ENCODE assay signal across 16 cellular contexts in the genomic region with DNA sequence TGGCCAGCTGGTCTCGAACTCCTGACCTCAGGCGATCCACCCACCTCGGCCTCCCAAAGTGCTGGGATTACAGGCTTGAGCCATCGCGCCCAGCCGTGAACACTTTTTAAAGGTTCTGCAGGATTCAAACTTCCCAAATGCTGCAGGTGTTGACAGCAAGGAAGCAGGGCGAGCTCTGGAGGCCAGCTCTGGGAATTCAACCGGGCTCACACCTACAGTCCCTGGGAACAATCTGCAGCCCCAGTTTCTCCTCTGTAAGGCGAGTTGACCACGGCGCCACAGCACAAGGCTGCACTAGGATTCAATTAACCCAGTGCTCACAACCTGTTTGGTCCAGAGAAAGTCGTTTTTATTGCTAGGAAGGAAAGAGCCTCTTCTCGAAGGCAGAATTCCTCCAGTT. TPM values are rescaled to one million over a fixed set of nuclear protein-coding genes. Genes with fewer than 3 reads are reported as not detected.
DNase-seq lines count a peak whose midpoint lies in the region; ATAC-seq, FAIRE-seq and TF ChIP-seq lines count a peak whose summit lies in the region.
"Had no signal": no experiment of that assay in that cellular context is flagged by ENCODE, and none has a peak within 500 bp of the region (broad histone marks: within the 10 kb centered on the region; RNA-seq: fewer than 3 reads in every experiment).

No MANE protein-coding gene starts in this region.

- H2BK15ac ChIP-seq in H1 (ENCODE audit: low read length) = no peak overlapping the region

- H3K4me1 ChIP-seq in HepG2 (ENCODE audit: insufficient read depth, low read length) (peaks cover 8% of the 10 kb centered on the region), right lobe of liver (peaks cover 0 to 8% (median 0%) of the 10 kb centered on the region in 4 donors), H1 (replicated peaks in 1 of 4; ENCODE audit: control insufficient read depth in 3 of 4, insufficient read depth in 4 of 4, low read length in 3 of 4) (peaks cover 0 to 5% (median 0%) of the 10 kb centered on the region in 4 experiments; a peak in 2 of 7 replicates), mucosa of descending colon (ENCODE audit: low read depth) (no peaks in the 10 kb centered on the region)

- no peak overlapping the region for H3K4me3 ChIP-seq in HepG2 (replicated peaks in 1 of 3; ENCODE audit: insufficient read depth in 1 of 3, low read depth in 2 of 3, low read length in 3 of 3)
- H3K4me3 ChIP-seq in right lobe of liver = no peak overlapping the region
- no peak overlapping the region for H3K4me3 ChIP-seq in H1 (ENCODE audit: extremely low read depth in 1 of 4, insufficient read depth in 2 of 4, low read depth in 3 of 4, low read length in 4 of 4)
- H3K4me3 ChIP-seq in mucosa of descending colon = no peak overlapping the region
- H3K4me3 ChIP-seq: BLaER1 treated with 17β-estradiol and CSF1 and Interleukin-3, amounts not matched to agents 10 nM and 100 nM had no signal

- no peak overlapping the region for H4K91ac ChIP-seq in H1 (replicated peaks; ENCODE audit: insufficient read length, low read length)

- WGBS in HepG2 (ENCODE audit: low lambda C conversion rate) = 51% methylated on average over 12 of the region's 13 CpGs
- WGBS in right lobe of liver (ENCODE audit: insufficient coverage, low coverage, low lambda C conversion rate, missing lambda C conversion rate) = 50% methylated on average over 2 of the region's 13 CpGs
- WGBS in H1 (ENCODE audit: extremely low coverage in 1 of 2, insufficient coverage in 1 of 2, insufficient read length in 1 of 2, insufficient replicate concordance in 2 of 2, low coverage in 1 of 2, low lambda C conversion rate in 2 of 2, missing lambda C conversion rate in 1 of 2), 2 experiments = 78% methylated on average over 13 of the region's 13 CpGs; no CpG with 5 or more reads in 1 of the 2 experiments

- no peaks in the 10 kb centered on the region for H3K36me3 ChIP-seq in HepG2 (replicated peaks in 1 of 2; ENCODE audit: control insufficient read depth in 1 of 2, insufficient read depth in 2 of 2, low read length in 2 of 2)
- H3K36me3 ChIP-seq in right lobe of liver = no peaks in the 10 kb centered on the region
- H3K36me3 ChIP-seq in H1 (ENCODE audit: control insufficient read depth in 2 of 4, insufficient read depth in 4 of 4, low read length in 3 of 4) = no peaks in the 10 kb centered on the region
- H3K36me3 ChIP-seq in mucosa of descending colon (ENCODE audit: low read depth) = no peaks in the 10 kb centered on the region
- H3K36me3 ChIP-seq: BLaER1 treated with 17β-estradiol and CSF1 and Interleukin-3, amounts not matched to agents 10 nM and 100 nM had no signal

- H3K56ac ChIP-seq in H1 (replicated peaks; ENCODE audit: insufficient read length, low read depth, low read length) = no peak overlapping the region

- ATAC-seq in HepG2 (peak; percentile 21; the same call in 1 of the 3 replicates), right lobe of liver (no peak), mucosa of descending colon (peak; percentile 64), GM19324 (IDR thresholded peaks at IDR 0.05; ENCODE audit: low FRiP score, unreplicated experiment) (no peak), HG03025 (IDR thresholded peaks at IDR 0.05; ENCODE audit: low FRiP score, unreplicated experiment) (no peak)

- H4K5ac ChIP-seq in H1 (ENCODE audit: insufficient read length, low read depth, low read length) = no peak overlapping the region

- no peak overlapping the region for H4K8ac ChIP-seq in H1 (ENCODE audit: extremely low read depth, insufficient read depth, low read length)

- H3K23me2 ChIP-seq in H1 (ENCODE audit: low read depth, low read length) = peaks cover 7% of the 10 kb centered on the region; the same call in 1 of the 2 replicates

- H2BK5ac ChIP-seq in H1 (ENCODE audit: low read depth, low read length) = no peak overlapping the region

- peaks cover 1 to 37% of the 10 kb centered on the region in 2 experiments; a peak in 3 of 5 replicates for H3K27me3 ChIP-seq in HepG2 (ENCODE audit: control insufficient read depth in 1 of 2, insufficient read depth in 2 of 2, low read length in 2 of 2)
- no peaks in the 10 kb centered on the region for H3K27me3 ChIP-seq in right lobe of liver
- peaks cover 0 to 10% (median 5%) of the 10 kb centered on the region in 4 experiments; a peak in 5 of 7 replicates for H3K27me3 ChIP-seq in H1 (replicated peaks in 1 of 4; ENCODE audit: control insufficient read depth in 3 of 4, extremely low read depth in 1 of 4, insufficient read depth in 3 of 4, low read length in 3 of 4)
- H3K27me3 ChIP-seq: BLaER1 treated with 17β-estradiol and CSF1 and Interleukin-3, amounts not matched to agents 10 nM and 100 nM had no signal

- no peak overlapping the region for H2BK120ac ChIP-seq in H1 (replicated peaks; ENCODE audit: low read depth, low read length)

- TF ChIP-seq CTCF in HepG2 (CRISPR knock-in tag; IDR thresholded peaks at IDR 0.05) = no peak
- no peak for TF ChIP-seq CTCF in right lobe of liver (IDR thresholded peaks at IDR 0.05)
- TF ChIP-seq CTCF in H1 (IDR thresholded peaks at IDR 0.05; ENCODE audit: control extremely low read depth in 1 of 3, insufficient read depth in 1 of 3, low read depth in 1 of 3, low read length in 3 of 3) = peak in 2 of 3 experiments; percentile 32 to 36; a peak in 3 of 4 replicates
- TF ChIP-seq CTCF in mucosa of descending colon (IDR thresholded peaks at IDR 0.05) = no peak

- no TSS peak for BruUV-seq in HepG2 (replicated peaks; lab: Mats Ljungman, UMichigan)

- TF ChIP-seq EP300 in HepG2 (IDR thresholded peaks at IDR 0.05; ENCODE audit: low read depth in 2 of 2, low read length in 2 of 2) = no peak
- no peak for TF ChIP-seq EP300 in HepG2 (CRISPR knock-in tag; IDR thresholded peaks at IDR 0.05; ENCODE audit: borderline replicate concordance)
- no peak for TF ChIP-seq EP300 in H1 (IDR thresholded peaks at IDR 0.05; ENCODE audit: borderline replicate concordance in 1 of 2, low read depth in 2 of 2, low read length in 2 of 2)

- H3K79me2 ChIP-seq in HepG2 (ENCODE audit: insufficient read depth, low read length) = no peaks in the 10 kb centered on the region
- no peaks in the 10 kb centered on the region for H3K79me2 ChIP-seq in H1 (ENCODE audit: control insufficient read depth in 1 of 2, insufficient read depth in 2 of 2, low read length in 2 of 2)

- POLR2A ChIA-PET in HepG2 (lab: Yijun Ruan, JAX) = no interaction called here
- POLR2A ChIA-PET in H1 (lab: Charles Lee; ENCODE audit: partially characterized antibody) = interaction anchor here (1.0 to 1.3 kb wide), 2 partner anchors 9 to 157 kb away, joined by 3 read pairs; no protein-coding TSS in a partner anchor

- no peak overlapping the region for H3K4ac ChIP-seq in H1 (replicated peaks; ENCODE audit: insufficient read length, low read depth, low read length)

- no peaks in the 10 kb centered on the region for H4K20me1 ChIP-seq in HepG2 (ENCODE audit: insufficient read depth, low read length)
- H4K20me1 ChIP-seq in H1 (replicated peaks in 1 of 2; ENCODE audit: control insufficient read depth in 1 of 2, insufficient read depth in 2 of 2, low read length in 2 of 2) = no peaks in the 10 kb centered on the region
- H4K20me1 ChIP-seq: BLaER1 treated with 17β-estradiol and CSF1 and Interleukin-3, amounts not matched to agents 10 nM and 100 nM had no signal

- DNase-seq in HepG2 (ENCODE audit: low spot score) (no peak), right lobe of liver (no peak), H1 (ENCODE audit: low read depth in 1 of 2, low spot score in 2 of 2) (no peak), mucosa of descending colon (peak in 2 of 3 donors; percentile 58 to 59), NCI-H128 (lab: John Stamatoyannopoulos, UW; ENCODE audit: unreplicated experiment) (no peak), NCI-H2081 (lab: John Stamatoyannopoulos, UW) (no peak)
- DNase-seq: 8988T, NCI-H1048, NCI-H1694, NCI-H2171 treated with DMSO at 0.1 percent for 48 hours had no signal

- no peaks in the 10 kb centered on the region for H3K79me1 ChIP-seq in H1 (ENCODE audit: low read depth, low read length)

- H3K27ac ChIP-seq in HepG2 (ENCODE audit: extremely low read length, insufficient read depth, low read length) (no peak overlapping the region), right lobe of liver (no peak overlapping the region), H1 (ENCODE audit: low read depth, low read length) (no peak overlapping the region)
- H3K27ac ChIP-seq: BLaER1 treated with 17β-estradiol and CSF1 and Interleukin-3, amounts not matched to agents 10 nM and 100 nM had no signal

- CTCF ChIA-PET in HepG2 (lab: Yijun Ruan, JAX; ENCODE audit: low intra/inter-chr PET ratio, low total read pairs) = no interaction called here
- CTCF ChIA-PET in H1 (lab: Charles Lee; ENCODE audit: partially characterized antibody) = interaction anchor here (0.6 to 3.0 kb wide), 27 partner anchors 9 to 1530 kb away, joined by 3 to 28 read pairs (median 4); no protein-coding TSS in a partner anchor

- no peak overlapping the region for H2BK20ac ChIP-seq in H1 (ENCODE audit: low read length)

- H3K9me3 ChIP-seq in HepG2 (ENCODE audit: low read length) (no peaks in the 10 kb centered on the region), right lobe of liver (no peaks in the 10 kb centered on the region), H1 (ENCODE audit: insufficient read depth in 2 of 2, low read depth in 1 of 2, low read length in 1 of 2) (no peaks in the 10 kb centered on the region), mucosa of descending colon (no peaks in the 10 kb centered on the region)

- H2BK12ac ChIP-seq in H1 (ENCODE audit: low read depth, low read length) = no peak overlapping the region

- intact Hi-C loops in HepG2 (cut with micrococcal nuclease; ENCODE audit: unreplicated experiment) (loop anchor here (1.0 kb wide), 1 partner anchor 256 kb away; no protein-coding TSS in a partner anchor), right lobe of liver (cut with DNase I) (no loop called here), mucosa of descending colon (cut with DNase I, micrococcal nuclease) (no loop called here)

- no peak overlapping the region for H3K23ac ChIP-seq in H1 (ENCODE audit: insufficient read length)

- H2AK5ac ChIP-seq in H1 (ENCODE audit: low read depth, low read length) = no peak overlapping the region

- H3K18ac ChIP-seq in H1 (ENCODE audit: extremely low read depth, low read length) = no peak overlapping the region

- no peak for FAIRE-seq in HepG2 (lab: Jason Lieb, UNC)
- FAIRE-seq in H1 (lab: Jason Lieb, UNC) = no peak
- FAIRE-seq: GM18507, RCC 7860 had no signal

- H3K9ac ChIP-seq in HepG2 (ENCODE audit: insufficient read depth, low read depth, low read length) (no peak overlapping the region), H1 (replicated peaks in 1 of 4; ENCODE audit: extremely low read depth in 1 of 4, low read depth in 3 of 4, low read length in 3 of 4) (no peak overlapping the region)
- H3K9ac ChIP-seq: BLaER1 treated with 17β-estradiol and CSF1 and Interleukin-3, amounts not matched to agents 10 nM and 100 nM had no signal

- H3K4me2 ChIP-seq in HepG2 (ENCODE audit: low read depth, low read length) (no peak overlapping the region), H1 (ENCODE audit: insufficient read depth in 1 of 2, low read depth in 2 of 2, low read length in 2 of 2) (no peak overlapping the region; a peak in 1 of 4 replicates)
- H3K4me2 ChIP-seq: BLaER1 treated with 17β-estradiol and CSF1 and Interleukin-3, amounts not matched to agents 10 nM and 100 nM had no signal

- in situ Hi-C loops in HepG2 (cut with HindIII; ENCODE audit: extremely low pct_ligation_motif_present, low pct_unique_long_range_greater_than_20kb) = no loop called here

- TF ChIP-seq RAD21 in HepG2 (CRISPR knock-in tag; IDR thresholded peaks at IDR 0.05) = no peak
- peak; percentile 49 to 59 for TF ChIP-seq RAD21 in H1 (IDR thresholded peaks at IDR 0.05 in 1 of 2, conservative IDR thresholded peaks at IDR 0.05 in 1 of 2; ENCODE audit: low read depth in 2 of 2, low read length in 2 of 2)

- H2AFZ ChIP-seq in HepG2 (ENCODE audit: low read length) = no peak overlapping the region
- no peak overlapping the region for H2AFZ ChIP-seq in H1 (ENCODE audit: low read length)

- no peak overlapping the region for H3K14ac ChIP-seq in H1 (ENCODE audit: insufficient read length)

- TF ChIP-seq POLR2A in HepG2 (IDR thresholded peaks at IDR 0.05; ENCODE audit: insufficient read depth in 1 of 2, low read depth in 2 of 2, low read length in 2 of 2) = no peak
- TF ChIP-seq POLR2A in right lobe of liver (IDR thresholded peaks at IDR 0.05) = no peak
- TF ChIP-seq POLR2A in H1 (IDR thresholded peaks at IDR 0.05; ENCODE audit: control extremely low read depth in 1 of 2, low read depth in 2 of 2, low read length in 2 of 2) = no peak

RNA-seq across cellular contexts. Expression of gene MTNR1A, which starts 1.6 kb away (rescaled TPM):
- not detected in 2 replicates for total RNA-seq in HepG2 (2016; rRNA removed; fragmentation: Illumina TruSeq; extraction: Trizol)
- total RNA-seq in HepG2 (2016; cell fraction: cytosol; rRNA removed; fragmentation: Illumina TruSeq; extraction: Trizol; ENCODE audit: low read depth) = not detected in 2 replicates
- total RNA-seq in HepG2 (2016; cell fraction: insoluble cytoplasmic fraction; rRNA removed; fragmentation: Illumina TruSeq; extraction: Trizol) = not detected in 2 replicates
- not detected in 2 replicates for total RNA-seq in HepG2 (2016; cell fraction: membrane; rRNA removed; fragmentation: Illumina TruSeq; extraction: Trizol)
- total RNA-seq in HepG2 (2016; cell fraction: nucleus; rRNA removed; fragmentation: Illumina TruSeq; extraction: Trizol) = not detected in 2 replicates
- 0.08 TPM in 1 of 2 replicates, not detected in the other for polyA plus RNA-seq in HepG2 (2011; rRNA removed)
- polyA plus RNA-seq in HepG2 (2011; cell fraction: cytosol; rRNA removed) = not detected in 2 replicates
- not detected in 2 replicates for polyA plus RNA-seq in HepG2 (2011; cell fraction: nucleus; rRNA removed)
- polyA plus RNA-seq in HepG2 (2012) = not detected in 2 replicates
- not detected in 2 replicates for polyA plus RNA-seq in HepG2 (2016; cell fraction: cytosol; fragmentation: Illumina TruSeq; extraction: Trizol; ENCODE audit: low read depth)
- not detected in 2 replicates for polyA plus RNA-seq in HepG2 (2016; cell fraction: insoluble cytoplasmic fraction; fragmentation: Illumina TruSeq; extraction: Trizol; ENCODE audit: low read depth)
- polyA plus RNA-seq in HepG2 (2016; cell fraction: membrane; fragmentation: Illumina TruSeq; extraction: Trizol; ENCODE audit: low read depth) = not detected in 2 replicates
- not detected in 2 replicates for polyA plus RNA-seq in HepG2 (2016; cell fraction: nucleus; fragmentation: Illumina TruSeq; extraction: Trizol; ENCODE audit: insufficient read depth, low read depth)
- 0.40 TPM in 1 of 2 replicates, not detected in the other for polyA minus RNA-seq in HepG2 (2011; rRNA and poly(A)+ RNA removed; ENCODE audit: low replicate concordance)
- polyA minus RNA-seq in HepG2 (2011; cell fraction: cytosol; rRNA and poly(A)+ RNA removed) = not detected in 2 replicates
- polyA minus RNA-seq in HepG2 (2011; cell fraction: nucleus; rRNA and poly(A)+ RNA removed) = not detected in 2 replicates
- total RNA-seq in right lobe of liver = under 1 TPM in 1 of 6 experiments, not detected in 5; 0.18 TPM
- 0.45 and 0.50 TPM in 2 replicates for total RNA-seq in H1 (2021; fragmentation: NEBNext Ultra II Directional; extraction: Animal tissue kit (Norgen Biotek cat#: 25700))
- polyA plus RNA-seq in H1 (2011; rRNA removed) = 1.0 and 1.7 TPM in 2 replicates
- polyA plus RNA-seq in H1 (2011; cell fraction: cytosol; rRNA removed) = 1.1 TPM
- polyA plus RNA-seq in H1 (2011; cell fraction: nucleus; rRNA removed) = 2.4 TPM
- 0.46 to 0.94 TPM (median 0.46 TPM) in 3 of 4 replicates, not detected in the other for polyA plus RNA-seq in H1 (2012, experiment 1 of 2)
- not detected for polyA plus RNA-seq in H1 (2012, experiment 2 of 2)
- polyA plus RNA-seq in H1 (2013, experiment 1 of 2) = 0.73 TPM
- polyA plus RNA-seq in H1 (2013, experiment 2 of 2) = 0.64 TPM
- polyA minus RNA-seq in H1 (2011; rRNA and poly(A)+ RNA removed) = 4.6 and 5.9 TPM in 2 replicates
- 2.1 TPM for polyA minus RNA-seq in H1 (2011; cell fraction: cytosol; rRNA and poly(A)+ RNA removed)
- 4.1 TPM for polyA minus RNA-seq in H1 (2011; cell fraction: nucleus; rRNA and poly(A)+ RNA removed)
- total RNA-seq in mucosa of descending colon = 1 to 10 TPM; 1.4 to 4.9 (median 3.8) TPM
- total RNA-seq: HT1080 had no signal

Comparison
In these comparisons a context has a peak if more than half of its experiments do, and no peak if none do; other contexts are left out.
1. ATAC-seq: peak in HepG2 (single experiment) and mucosa of descending colon (single experiment); none in right lobe of liver (0 of 4), GM19324 (single experiment) and HG03025 (single experiment).
2. DNase-seq: peak in mucosa of descending colon (2 of 3); none in HepG2 (single experiment), right lobe of liver (0 of 3), H1 (0 of 2), NCI-H128 (single experiment) and NCI-H2081 (0 of 2).
3. CTCF ChIP-seq: peak in H1 (2 of 3); none in HepG2 (single experiment), right lobe of liver (0 of 4) and mucosa of descending colon (single experiment).
4. Of the 41 proteins assayed by ChIP-seq in both HepG2 and H1: peak only in HepG2: none; only in H1: CTCF, RAD21 and TBP; in both: none; in neither: 38.